Comparison of ENCODE assay signal across 17 cellular contexts in genomic region chr2:226114436-226114835, GRCh38.
DNase-seq lines count a peak whose midpoint lies in the region; ATAC-seq and TF ChIP-seq lines count a peak whose summit lies in the region.
"Had no signal": no experiment of that assay in that cellular context is flagged by ENCODE, and none has a peak within 500 bp of the region (broad histone marks: within the 10 kb centered on the region; RNA-seq: fewer than 3 reads in every experiment).

No MANE protein-coding gene starts in this region.

- H3K4ac ChIP-seq in mesenchymal stem cell (ENCODE audit: low read depth in 1 of 2, low read length in 2 of 2) = peak overlapping the region in 1 of 2 experiments; percentile 73

- no peaks in the 10 kb centered on the region for H3F3A ChIP-seq in MM.1S (ENCODE audit: insufficient read depth, low read length)

- no peak overlapping the region for H2BK15ac ChIP-seq in mesenchymal stem cell (ENCODE audit: low read depth, poor library complexity, severe bottlenecking)

- in situ Hi-C loops in GM13976 (cut with MboI; ENCODE audit: low sequenced_read_pairs, unreplicated experiment) = no loop called here

- no peaks in the 10 kb centered on the region for H3K9me2 ChIP-seq in MM.1S (replicated peaks; ENCODE audit: insufficient read depth, low read length)

- H3K9ac ChIP-seq in mesenchymal stem cell (ENCODE audit: low read length) (peak overlapping the region; percentile 55), MM.1S (ENCODE audit: low read length) (no peak overlapping the region)

- H2BK120ac ChIP-seq in mesenchymal stem cell (ENCODE audit: low read depth, low read length) = no peak overlapping the region

- DNase-seq in EH (ENCODE audit: low read depth) = peak; percentile 6
- DNase-seq in NB4 (ENCODE audit: low read depth) = peak; percentile 44
- no peak for DNase-seq in choroid plexus epithelial cell (ENCODE audit: low read depth)
- peak; percentile 28 for DNase-seq in mesenchymal stem cell
- DNase-seq in MM.1S = no peak
- DNase-seq in GM13976 (ENCODE audit: low spot score) = no peak
- DNase-seq: activated CD4-positive, alpha-beta T cell treated with anti-CD3 and anti-CD28 coated beads for 36 hours; activated T-cell treated with anti-CD3 and anti-CD28 coated beads, Interleukin-2, amount 50 U/mL, for 72 hours; BE2C; DMS79 treated with DMSO at 0.1 percent for 48 hours; dorsolateral prefrontal cortex; NCI-H1417; NCI-H446; stimulated activated CD4-positive, alpha-beta T cell treated with anti-CD3 and anti-CD28 coated beads, Interleukin-12 subunit alpha, Interleukin-12 subunit beta, amount 100 ng/mL, for 4 hours had no signal

- TF ChIP-seq POLR2A in NB4 (IDR thresholded peaks at IDR 0.05; ENCODE audit: extremely low read depth, insufficient read length) = no peak

- H2AFZ ChIP-seq in mesenchymal stem cell (ENCODE audit: low read depth, low read length) (no peak overlapping the region), MM.1S (ENCODE audit: low read length) (no peak overlapping the region)

- 52% methylated on average over 5 of the region's 5 CpGs for WGBS in mesenchymal stem cell

- no peaks in the 10 kb centered on the region for H3K79me1 ChIP-seq in mesenchymal stem cell (replicated peaks; ENCODE audit: low read length, poor library complexity, severe bottlenecking)

- no peaks in the 10 kb centered on the region for H3K79me2 ChIP-seq in MM.1S (ENCODE audit: low read length)

- H3K27me3 ChIP-seq in mesenchymal stem cell (ENCODE audit: control insufficient read depth in 1 of 2, insufficient read depth in 1 of 2, low read length in 2 of 2) = no peaks in the 10 kb centered on the region
- no peaks in the 10 kb centered on the region for H3K27me3 ChIP-seq in MM.1S (replicated peaks; ENCODE audit: insufficient read depth, low read length)
- H3K27me3 ChIP-seq: BE2C, dorsolateral prefrontal cortex, neutrophil had no signal

- H3K14ac ChIP-seq in mesenchymal stem cell (ENCODE audit: low read length in 2 of 2) = no peak overlapping the region

- H2BK5ac ChIP-seq in mesenchymal stem cell (ENCODE audit: low read depth, low read length, poor library complexity, severe bottlenecking) = no peak overlapping the region

- peaks cover 5% of the 10 kb centered on the region for H3K4me1 ChIP-seq in mesenchymal stem cell (ENCODE audit: control insufficient read depth, insufficient read depth, low read depth, low read length)
- H3K4me1 ChIP-seq in MM.1S (ENCODE audit: low read length) = no peaks in the 10 kb centered on the region
- H3K4me1 ChIP-seq: BE2C had no signal

- TF ChIP-seq CTCF in NB4 (IDR thresholded peaks at IDR 0.05; ENCODE audit: low read depth, low read length) (no peak), choroid plexus epithelial cell (conservative IDR thresholded peaks at IDR 0.05; ENCODE audit: low read depth, low read length) (peak; percentile 5), MM.1S (IDR thresholded peaks at IDR 0.05; ENCODE audit: low read length) (no peak), GM13976 (IDR thresholded peaks at IDR 0.05; ENCODE audit: borderline replicate concordance, control extremely low read depth, extremely low read depth, insufficient read depth, missing control alignments) (no peak)

- H3K36me3 ChIP-seq in mesenchymal stem cell (ENCODE audit: control insufficient read depth in 1 of 2, insufficient read depth in 2 of 2, low read depth in 1 of 2, low read length in 2 of 2) (no peaks in the 10 kb centered on the region), MM.1S (replicated peaks; ENCODE audit: insufficient read depth, low read length) (no peaks in the 10 kb centered on the region)
- H3K36me3 ChIP-seq: BE2C, neutrophil had no signal

- peak overlapping the region; percentile 5 for H3K27ac ChIP-seq in mesenchymal stem cell (ENCODE audit: low read length, poor library complexity, severe bottlenecking)
- H3K27ac ChIP-seq in MM.1S (ENCODE audit: low read length) = no peak overlapping the region
- H3K27ac ChIP-seq: dorsolateral prefrontal cortex, neutrophil had no signal

- peak overlapping the region; percentile 70 for H4K91ac ChIP-seq in mesenchymal stem cell (ENCODE audit: low read length)

- H3K18ac ChIP-seq in mesenchymal stem cell (ENCODE audit: low read depth in 1 of 2, low read length in 2 of 2) = peak overlapping the region; percentile 25 to 86

- no peaks in the 10 kb centered on the region for H3K9me3 ChIP-seq in mesenchymal stem cell (ENCODE audit: control insufficient read depth, low read length)
- H3K9me3 ChIP-seq in MM.1S (replicated peaks; ENCODE audit: insufficient read depth, low read length) = no peaks in the 10 kb centered on the region
- H3K9me3 ChIP-seq: BE2C, neutrophil had no signal

- no peaks in the 10 kb centered on the region for H4K20me1 ChIP-seq in MM.1S (ENCODE audit: insufficient read depth, low read length)

- H4K8ac ChIP-seq in mesenchymal stem cell (ENCODE audit: low read length) = peak overlapping the region; percentile 21

- H3K4me3 ChIP-seq in NB4 (ENCODE audit: low read depth, low read length) (no peak overlapping the region), choroid plexus epithelial cell (ENCODE audit: low read depth, low read length) (no peak overlapping the region), mesenchymal stem cell (ENCODE audit: insufficient read depth in 1 of 2, low read depth in 1 of 2, low read length in 2 of 2) (peak overlapping the region in 1 of 2 experiments; percentile 3), MM.1S (ENCODE audit: low read length) (no peak overlapping the region)
- H3K4me3 ChIP-seq: dorsolateral prefrontal cortex had no signal

- H2BK12ac ChIP-seq in mesenchymal stem cell (ENCODE audit: low read length in 2 of 2) = peak overlapping the region; percentile 46 to 92

- ATAC-seq in HG03108 (IDR thresholded peaks at IDR 0.05; ENCODE audit: unreplicated experiment) (no peak), HG02970 (IDR thresholded peaks at IDR 0.05; ENCODE audit: low FRiP score, unreplicated experiment) (no peak)

- H3K4me2 ChIP-seq in mesenchymal stem cell (ENCODE audit: low read length, poor library complexity, severe bottlenecking) = no peak overlapping the region
- no peak overlapping the region for H3K4me2 ChIP-seq in MM.1S (ENCODE audit: low read depth, low read length)

- H2AK5ac ChIP-seq in mesenchymal stem cell (ENCODE audit: low read length, severe bottlenecking) = peak overlapping the region; percentile 5

- no peak overlapping the region for H3K23ac ChIP-seq in mesenchymal stem cell (ENCODE audit: low read length in 2 of 2)

Comparison
In these comparisons a context has a peak if more than half of its experiments do, and no peak if none do; other contexts are left out.
1. DNase-seq: peak in EH (single experiment), NB4 (single experiment) and mesenchymal stem cell (single experiment); none in choroid plexus epithelial cell (single experiment), MM.1S (single experiment) and GM13976 (single experiment).